In the genomic region with DNA sequence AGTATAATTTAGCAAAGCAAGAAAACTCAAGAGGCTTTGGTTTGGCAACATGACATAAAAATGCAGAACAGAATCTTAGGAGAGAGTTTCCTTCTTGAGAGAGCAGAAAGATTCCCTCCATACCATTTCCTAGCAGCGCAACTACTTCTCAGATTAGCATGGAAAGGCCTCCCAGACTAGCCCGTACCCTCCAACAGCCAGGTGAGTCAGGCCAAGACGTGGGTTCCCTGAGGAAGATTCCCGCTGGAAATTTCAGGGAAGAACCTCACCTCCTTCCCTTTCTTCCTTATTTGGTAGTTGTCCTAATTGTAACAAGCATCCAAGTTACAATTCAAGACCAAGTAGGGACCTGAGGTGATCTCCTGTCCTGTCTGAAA, we compare ENCODE assay signal across 2 cellular contexts.
TF ChIP-seq lines count a peak whose summit lies in the region.

No MANE protein-coding gene starts in this region.

TF ChIP-seq in SK-N-SH, 30 proteins besides CTCF, POLR2A, EP300 and RAD21:
- no peak for TF ChIP-seq EZH2phosphoT487 (IDR thresholded peaks at IDR 0.05; ENCODE audit: borderline replicate concordance, low read depth)
- no peak for TF ChIP-seq GATA2 (CRISPR knock-in tag; IDR thresholded peaks at IDR 0.05)
- no peak for TF ChIP-seq RFX5 (IDR thresholded peaks at IDR 0.05; ENCODE audit: low read length)
- no peak for TF ChIP-seq POLR2AphosphoS5 (IDR thresholded peaks at IDR 0.05; ENCODE audit: low read depth, low read length)
- TF ChIP-seq, protein P1, sequence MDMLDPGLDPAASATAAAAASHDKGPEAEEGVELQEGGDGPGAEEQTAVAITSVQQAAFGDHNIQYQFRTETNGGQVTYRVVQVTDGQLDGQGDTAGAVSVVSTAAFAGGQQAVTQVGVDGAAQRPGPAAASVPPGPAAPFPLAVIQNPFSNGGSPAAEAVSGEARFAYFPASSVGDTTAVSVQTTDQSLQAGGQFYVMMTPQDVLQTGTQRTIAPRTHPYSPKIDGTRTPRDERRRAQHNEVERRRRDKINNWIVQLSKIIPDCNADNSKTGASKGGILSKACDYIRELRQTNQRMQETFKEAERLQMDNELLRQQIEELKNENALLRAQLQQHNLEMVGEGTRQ (IDR thresholded peaks at IDR 0.05; ENCODE audit: borderline replicate concordance, low read depth, low read length): no peak
- no peak for TF ChIP-seq SIN3A (IDR thresholded peaks at IDR 0.05; ENCODE audit: borderline replicate concordance, low read depth, low read length)
- TF ChIP-seq RCOR1 (IDR thresholded peaks at IDR 0.05; ENCODE audit: low read length): no peak
- no peak for TF ChIP-seq NFIC (IDR thresholded peaks at IDR 0.05; ENCODE audit: borderline replicate concordance)
- no peak for TF ChIP-seq RXRA (IDR thresholded peaks at IDR 0.05; ENCODE audit: borderline replicate concordance, low read depth)
- TF ChIP-seq NRF1 (IDR thresholded peaks at IDR 0.05; ENCODE audit: low read depth, low read length): no peak

TF ChIP-seq in SK-N-SH treated with all-trans-retinoic acid at 6 μM for 48 hours, 23 proteins besides CTCF, POLR2A, EP300 and RAD21:
- TF ChIP-seq BACH2 (CRISPR knock-in tag; IDR thresholded peaks at IDR 0.05; ENCODE audit: borderline replicate concordance): no peak
- TF ChIP-seq, protein P2, sequence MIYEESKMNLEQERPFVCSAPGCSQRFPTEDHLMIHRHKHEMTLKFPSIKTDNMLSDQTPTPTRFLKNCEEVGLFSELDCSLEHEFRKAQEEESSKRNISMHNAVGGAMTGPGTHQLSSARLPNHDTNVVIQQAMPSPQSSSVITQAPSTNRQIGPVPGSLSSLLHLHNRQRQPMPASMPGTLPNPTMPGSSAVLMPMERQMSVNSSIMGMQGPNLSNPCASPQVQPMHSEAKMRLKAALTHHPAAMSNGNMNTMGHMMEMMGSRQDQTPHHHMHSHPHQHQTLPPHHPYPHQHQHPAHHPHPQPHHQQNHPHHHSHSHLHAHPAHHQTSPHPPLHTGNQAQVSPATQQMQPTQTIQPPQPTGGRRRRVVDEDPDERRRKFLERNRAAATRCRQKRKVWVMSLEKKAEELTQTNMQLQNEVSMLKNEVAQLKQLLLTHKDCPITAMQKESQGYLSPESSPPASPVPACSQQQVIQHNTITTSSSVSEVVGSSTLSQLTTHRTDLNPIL (CRISPR knock-in tag; IDR thresholded peaks at IDR 0.05; ENCODE audit: low read depth): no peak
- no peak for TF ChIP-seq ZFP3 (CRISPR knock-in tag; IDR thresholded peaks at IDR 0.05)
- TF ChIP-seq ZC3H10 (CRISPR knock-in tag; IDR thresholded peaks at IDR 0.05): no peak
- TF ChIP-seq GLIS3 (CRISPR knock-in tag; IDR thresholded peaks at IDR 0.05): no peak
- TF ChIP-seq, protein P3, sequence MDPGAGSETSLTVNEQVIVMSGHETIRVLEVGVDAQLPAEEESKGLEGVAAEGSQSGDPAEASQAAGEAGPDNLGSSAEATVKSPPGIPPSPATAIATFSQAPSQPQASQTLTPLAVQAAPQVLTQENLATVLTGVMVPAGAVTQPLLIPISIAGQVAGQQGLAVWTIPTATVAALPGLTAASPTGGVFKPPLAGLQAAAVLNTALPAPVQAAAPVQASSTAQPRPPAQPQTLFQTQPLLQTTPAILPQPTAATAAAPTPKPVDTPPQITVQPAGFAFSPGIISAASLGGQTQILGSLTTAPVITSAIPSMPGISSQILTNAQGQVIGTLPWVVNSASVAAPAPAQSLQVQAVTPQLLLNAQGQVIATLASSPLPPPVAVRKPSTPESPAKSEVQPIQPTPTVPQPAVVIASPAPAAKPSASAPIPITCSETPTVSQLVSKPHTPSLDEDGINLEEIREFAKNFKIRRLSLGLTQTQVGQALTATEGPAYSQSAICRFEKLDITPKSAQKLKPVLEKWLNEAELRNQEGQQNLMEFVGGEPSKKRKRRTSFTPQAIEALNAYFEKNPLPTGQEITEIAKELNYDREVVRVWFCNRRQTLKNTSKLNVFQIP (CRISPR knock-in tag; IDR thresholded peaks at IDR 0.05; ENCODE audit: borderline replicate concordance, low read depth): no peak
- TF ChIP-seq ZFP30 (CRISPR knock-in tag; IDR thresholded peaks at IDR 0.05): no peak
- TF ChIP-seq SNAI2 (CRISPR knock-in tag; IDR thresholded peaks at IDR 0.05): no peak
